Comparison of ENCODE assay signal across 8 cellular contexts in the genomic region with DNA sequence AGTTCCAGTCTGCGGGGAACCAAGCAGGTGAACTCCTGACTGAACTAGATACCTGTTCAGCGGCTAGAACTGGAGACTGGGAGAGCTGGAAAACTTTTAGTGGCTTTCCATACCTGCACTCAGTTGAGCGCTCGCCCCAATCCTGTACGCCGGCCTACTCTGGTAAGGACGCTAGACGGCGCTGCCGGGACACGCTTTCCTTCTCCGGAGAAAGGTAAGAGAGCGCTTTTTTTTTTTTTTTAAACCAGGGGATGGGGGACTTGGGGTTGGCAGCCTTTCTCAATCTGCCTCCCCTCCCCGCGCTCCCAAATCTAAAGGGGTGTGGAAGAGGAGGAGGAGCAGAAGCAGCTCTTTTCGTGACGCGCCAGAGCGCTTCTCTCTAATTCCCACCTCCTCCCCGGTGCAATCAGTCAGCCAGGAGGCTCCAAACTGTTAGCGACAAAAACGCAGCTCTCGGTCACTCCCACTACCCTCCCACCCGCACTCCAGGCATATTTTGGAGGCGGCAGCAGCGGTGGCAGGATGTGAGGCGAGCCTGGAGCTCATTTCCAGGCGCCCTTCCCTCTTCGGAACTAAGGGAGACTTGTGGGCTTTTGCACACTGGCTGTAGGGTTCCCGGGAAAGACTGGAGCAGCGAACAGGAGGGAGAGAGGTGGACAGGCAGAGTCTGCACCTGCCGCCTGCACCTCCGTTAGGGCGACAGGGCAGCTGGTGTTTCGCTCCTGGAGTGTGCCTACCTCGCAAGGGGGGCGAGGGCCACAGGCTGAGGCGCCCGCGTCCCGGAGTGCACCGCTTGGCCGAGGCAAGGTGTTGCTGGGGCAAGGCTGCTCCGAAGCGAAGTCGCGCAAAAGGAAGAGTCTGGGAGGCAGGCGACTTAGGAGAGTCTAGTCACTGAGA. TPM values are rescaled to one million over a fixed set of nuclear protein-coding genes. Genes with fewer than 3 reads are reported as not detected.
DNase-seq lines count a peak whose midpoint lies in the region; ATAC-seq and TF ChIP-seq lines count a peak whose summit lies in the region.

Gene IL1RAPL2, plus strand, starts transcription at position 409 of the 897 bp plus-strand sequence.

- H3K4me3 Mint-ChIP-seq in endothelial cell (ENCODE audit: unreplicated experiment) = peak within 1 kb of the TSS; percentile 65

- peak; percentile 22 for TF ChIP-seq CTCF in endothelial cell (IDR thresholded peaks at IDR 0.05; ENCODE audit: unreplicated experiment)

- DNase-seq in NCI-H748 (lab: John Stamatoyannopoulos, UW; ENCODE audit: unreplicated experiment) (peak; percentile 47), NCI-H748 treated with DMSO at 0.1 percent for 48 hours (lab: John Stamatoyannopoulos, UW) (no peak), NCI-H1930 (lab: John Stamatoyannopoulos, UW) (peak; percentile 4 to 6), endothelial cell (ENCODE audit: low spot score) (peak; percentile 56), occipital lobe (lab: John Stamatoyannopoulos, UW) (no peak), NCI-H226 (no peak), medulla oblongata (ENCODE audit: extremely low spot score) (no peak)

- no peak for ATAC-seq in HG03196 (IDR thresholded peaks at IDR 0.05; ENCODE audit: unreplicated experiment)

- no peaks in the 10 kb centered on the region for H3K27me3 Mint-ChIP-seq in endothelial cell (ENCODE audit: unreplicated experiment)

- no peaks in the 10 kb centered on the region for H3K36me3 Mint-ChIP-seq in endothelial cell (ENCODE audit: low read depth, unreplicated experiment)

- no peak within 1 kb of the TSS for H3K27ac Mint-ChIP-seq in endothelial cell (ENCODE audit: unreplicated experiment)

- H3K9me3 Mint-ChIP-seq in endothelial cell (ENCODE audit: unreplicated experiment) = no peaks in the 10 kb centered on the region

- H3K4me1 Mint-ChIP-seq in endothelial cell (ENCODE audit: unreplicated experiment) = no peaks in the 10 kb centered on the region

RNA-seq across cellular contexts. Expression of gene IL1RAPL2, which starts in this region (rescaled TPM):
- 0.51 TPM for total RNA-seq in endothelial cell (ENCODE audit: unreplicated experiment)
- total RNA-seq in occipital lobe = 12.2 TPM

Comparison
In these comparisons a context has a peak if more than half of its experiments do, and no peak if none do; other contexts are left out.
1. DNase-seq: peak in NCI-H748 (single experiment) and NCI-H1930 (2 of 2); none in NCI-H748 treated with DMSO at 0.1 percent for 48 hours (single experiment), occipital lobe (single experiment), NCI-H226 (single experiment) and medulla oblongata (single experiment).
2. Peak in DNase-seq in endothelial cell; RNA of the gene not detected or under 1 TPM.